1 cellular context compared by ENCODE assay signal in genomic region chr19:51064534-51065220, GRCh38.
TF ChIP-seq lines count a peak whose summit lies in the region.

Gene KLK13 (minus strand): TSS chr19:51065092. CDS start chr19:51065067, 25 bp downstream.

TF ChIP-seq in SK-N-SH, 30 proteins besides CTCF, POLR2A, EP300 and RAD21 (continued from another document):
- no peak for TF ChIP-seq IRF3 (IDR thresholded peaks at IDR 0.05; ENCODE audit: low read depth, low read length)
- no peak for TF ChIP-seq PBX3 (IDR thresholded peaks at IDR 0.05)
- TF ChIP-seq USF1 (IDR thresholded peaks at IDR 0.05; ENCODE audit: borderline replicate concordance, low read depth), result no peak
- TF ChIP-seq ZBTB33 (IDR thresholded peaks at IDR 0.05; ENCODE audit: borderline replicate concordance, low read depth), result no peak
- no peak for TF ChIP-seq YY1 (IDR thresholded peaks at IDR 0.05; ENCODE audit: low read depth)
- TF ChIP-seq FOXJ3 (CRISPR knock-in tag; IDR thresholded peaks at IDR 0.05), result no peak
